8 cellular contexts compared by ENCODE assay signal in the genomic region with DNA sequence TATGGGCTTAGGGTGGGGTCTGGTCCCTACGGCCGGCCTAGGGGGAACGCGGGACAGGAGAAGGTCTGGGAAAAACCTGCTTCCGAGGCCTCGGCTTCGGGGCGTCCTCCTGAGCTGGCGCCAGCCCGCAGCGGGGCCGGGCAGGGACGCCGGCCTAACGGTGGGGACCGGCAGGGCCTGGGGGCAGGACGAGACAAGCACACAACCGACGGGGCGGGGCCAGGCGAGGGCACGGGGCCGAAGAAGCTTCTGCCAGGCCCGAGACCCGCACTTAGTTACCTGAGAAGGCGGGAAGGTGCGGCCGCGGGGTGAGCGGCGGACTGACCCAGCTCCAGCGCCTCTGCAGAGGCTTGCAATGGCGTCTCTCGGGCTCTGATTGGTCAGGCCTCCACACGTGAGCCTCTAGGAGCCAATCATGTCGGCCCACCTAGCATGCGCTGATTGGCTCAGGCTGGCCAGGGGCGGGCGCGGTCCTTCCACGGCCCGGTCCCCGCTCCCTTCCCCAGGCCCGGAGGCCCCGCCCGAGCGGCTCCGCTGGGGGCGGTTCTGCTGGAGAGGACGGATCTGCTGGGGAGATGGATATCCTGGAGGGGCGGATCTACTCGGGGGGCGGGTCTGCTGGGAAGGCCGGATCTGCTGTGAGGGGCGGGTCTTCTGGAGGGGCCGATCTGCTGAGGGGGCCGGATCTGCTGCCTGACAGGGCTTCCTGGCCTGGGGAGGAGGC. TPM values are rescaled to one million over a fixed set of nuclear protein-coding genes. Genes with fewer than 3 reads are reported as not detected.
DNase-seq lines count a peak whose midpoint lies in the region; ATAC-seq and TF ChIP-seq lines count a peak whose summit lies in the region.

No MANE protein-coding gene starts in this region.

- peak in 1 of 2 donors; percentile 96 for TF ChIP-seq POLR2A in vagina (IDR thresholded peaks at IDR 0.05)

- H3K4me3 ChIP-seq in vagina, result peak overlapping the region; percentile 74 to 98

- ATAC-seq in GM18511 (IDR thresholded peaks at IDR 0.05; ENCODE audit: unreplicated experiment) (peak; percentile 95), HG03025 (IDR thresholded peaks at IDR 0.05; ENCODE audit: low FRiP score, unreplicated experiment) (peak; percentile 95)

- H3K36me3 ChIP-seq in vagina, result peaks cover 0 to 6% of the 10 kb centered on the region in 2 donors

- H3K4me1 ChIP-seq in vagina, result peaks cover 70% of the 10 kb centered on the region

- peaks cover 3% of the 10 kb centered on the region for H3K27me3 ChIP-seq in vagina

- H3K27ac ChIP-seq in vagina, result peak overlapping the region; percentile 75

- peak; percentile 94 for DNase-seq in NCI-H2029 treated with DMSO at 0.1 percent for 48 hours (lab: John Stamatoyannopoulos, UW)
- peak; percentile 99 for DNase-seq in T1000 (lab: John Stamatoyannopoulos, UW)
- peak; percentile 100 for DNase-seq in astrocyte of the hippocampus (ENCODE audit: low read depth, low spot score)
- DNase-seq in hepatic stellate cell (ENCODE audit: low spot score), result peak; percentile 100
- DNase-seq in putamen (ENCODE audit: low spot score), result peak; percentile 100
- DNase-seq in vagina (ENCODE audit: extremely low spot score in 2 of 2), result peak; percentile 99 to 100

- H3K9me3 ChIP-seq in vagina, result no peaks in the 10 kb centered on the region

- intact Hi-C loops in vagina (cut with DNase I), result loop anchor here (5.0 kb wide), 1 partner anchor 109 kb away; a partner anchor contains a TSS

- TF ChIP-seq CTCF in vagina (IDR thresholded peaks at IDR 0.05), result no peak

RNA-seq across cellular contexts. Expression of a gene that starts 44.3 kb away (rescaled TPM):
- total RNA-seq in vagina, result 0.98 TPM

Comparison
In these comparisons a context has a peak if more than half of its experiments do, and no peak if none do; other contexts are left out.
1. Peak in every context shown above with its lines: DNase-seq, ATAC-seq, H3K4me3 ChIP-seq and H3K27ac ChIP-seq.